In the genomic region with DNA sequence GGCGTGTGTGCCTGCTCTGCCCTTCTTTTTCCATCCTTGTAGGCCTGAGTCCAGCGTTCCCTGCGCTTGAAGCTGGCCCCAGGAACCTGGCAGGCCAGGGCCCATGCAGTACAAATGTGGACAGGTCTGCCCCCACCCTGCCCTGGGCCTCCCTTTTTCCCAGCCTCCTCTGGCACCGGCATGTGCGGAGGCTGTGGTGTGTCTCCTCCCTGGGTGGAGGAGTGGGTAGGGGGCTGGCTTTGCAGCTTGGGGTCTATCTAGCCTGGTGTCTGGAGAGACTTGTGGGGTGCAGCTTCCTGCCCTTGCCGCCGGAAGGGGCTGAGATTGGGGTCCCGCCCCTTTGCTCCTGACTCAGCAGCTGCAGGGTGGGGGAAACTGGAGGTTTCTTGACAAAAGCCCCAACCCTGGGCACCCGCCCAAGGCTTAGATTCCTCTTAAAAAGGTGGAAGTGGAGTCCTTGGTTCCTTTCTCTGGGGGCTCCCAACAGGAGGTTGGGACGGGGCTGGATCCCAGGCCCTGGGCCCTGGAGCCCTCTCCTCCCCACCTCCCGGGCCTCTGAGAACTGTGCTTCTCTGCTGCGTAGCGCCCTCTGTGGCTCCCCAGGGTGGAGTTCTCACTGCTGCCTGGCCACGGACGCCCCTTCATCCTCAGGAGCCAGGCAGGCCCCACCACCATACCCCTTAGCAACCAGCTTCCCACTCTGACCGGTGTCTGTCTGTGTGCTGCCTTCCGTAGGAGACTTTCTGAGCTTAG, we compare ENCODE assay signal across 7 cellular contexts. TPM values are rescaled to one million over a fixed set of nuclear protein-coding genes. Genes with fewer than 3 reads are reported as not detected.
DNase-seq lines count a peak whose midpoint lies in the region; ATAC-seq and TF ChIP-seq lines count a peak whose summit lies in the region.

No MANE protein-coding gene starts in this region.

- peaks cover 16% of the 10 kb centered on the region for H3K4me1 Mint-ChIP-seq in activated T-cell treated with anti-CD3 and anti-CD28 coated beads, Interleukin-2, amount 50 U/mL, for 24 hours (ENCODE audit: low read depth)
- peaks cover 19% of the 10 kb centered on the region for H3K4me1 Mint-ChIP-seq in stimulated activated naive CD8-positive, alpha-beta T cell treated with anti-CD3 and anti-CD28 coated beads, Interleukin-15, Interleukin-2, amounts not matched to agents 100 ng/mL and 50 ng/mL, for 24 hours (ENCODE audit: low read depth)

- ATAC-seq in left ventricle myocardium superior (peak; percentile 6), GM21447 (IDR thresholded peaks at IDR 0.05; ENCODE audit: unreplicated experiment) (no peak)

- H3K4me3 ChIP-seq in Jurkat, Clone E6-1 (ENCODE audit: low read length) = no peak overlapping the region
- H3K4me3 ChIP-seq in foreskin fibroblast (ENCODE audit: low read depth in 1 of 2, low read length in 2 of 2) = no peak overlapping the region

- no peaks in the 10 kb centered on the region for H3K9me3 Mint-ChIP-seq in activated T-cell treated with anti-CD3 and anti-CD28 coated beads, Interleukin-2, amount 50 U/mL, for 24 hours
- no peaks in the 10 kb centered on the region for H3K9me3 Mint-ChIP-seq in stimulated activated naive CD8-positive, alpha-beta T cell treated with anti-CD3 and anti-CD28 coated beads, Interleukin-15, Interleukin-2, amounts not matched to agents 100 ng/mL and 50 ng/mL, for 24 hours

- peak; percentile 11 for DNase-seq in Jurkat, Clone E6-1 (ENCODE audit: low read depth, low spot score)
- peak; percentile 61 for DNase-seq in activated T-cell treated with anti-CD3 and anti-CD28 coated beads, Interleukin-2, amount 50 U/mL, for 24 hours
- DNase-seq in left ventricle myocardium superior (peak; percentile 79), NOMO-1 treated with dmso at 0.1 percent for 144 hours (lab: John Stamatoyannopoulos, UW; ENCODE audit: unreplicated experiment) (no peak), foreskin fibroblast (no peak)

- no peak overlapping the region for H3K4me3 Mint-ChIP-seq in activated T-cell treated with anti-CD3 and anti-CD28 coated beads, Interleukin-2, amount 50 U/mL, for 24 hours
- H3K4me3 Mint-ChIP-seq in stimulated activated naive CD8-positive, alpha-beta T cell treated with anti-CD3 and anti-CD28 coated beads, Interleukin-15, Interleukin-2, amounts not matched to agents 100 ng/mL and 50 ng/mL, for 24 hours = no peak overlapping the region

- intact Hi-C loops in left ventricle myocardium superior (cut with micrococcal nuclease) = no loop called here

- no peaks in the 10 kb centered on the region for H3K27me3 Mint-ChIP-seq in activated T-cell treated with anti-CD3 and anti-CD28 coated beads, Interleukin-2, amount 50 U/mL, for 24 hours
- H3K27me3 Mint-ChIP-seq in stimulated activated naive CD8-positive, alpha-beta T cell treated with anti-CD3 and anti-CD28 coated beads, Interleukin-15, Interleukin-2, amounts not matched to agents 100 ng/mL and 50 ng/mL, for 24 hours = no peaks in the 10 kb centered on the region

- peak overlapping the region; percentile 59 for H3K27ac Mint-ChIP-seq in activated T-cell treated with anti-CD3 and anti-CD28 coated beads, Interleukin-2, amount 50 U/mL, for 24 hours
- H3K27ac Mint-ChIP-seq in stimulated activated naive CD8-positive, alpha-beta T cell treated with anti-CD3 and anti-CD28 coated beads, Interleukin-15, Interleukin-2, amounts not matched to agents 100 ng/mL and 50 ng/mL, for 24 hours = peak overlapping the region; percentile 36

- H3K36me3 Mint-ChIP-seq in activated T-cell treated with anti-CD3 and anti-CD28 coated beads, Interleukin-2, amount 50 U/mL, for 24 hours (ENCODE audit: low read depth) = no peaks in the 10 kb centered on the region
- H3K36me3 Mint-ChIP-seq in stimulated activated naive CD8-positive, alpha-beta T cell treated with anti-CD3 and anti-CD28 coated beads, Interleukin-15, Interleukin-2, amounts not matched to agents 100 ng/mL and 50 ng/mL, for 24 hours (ENCODE audit: low read depth) = no peaks in the 10 kb centered on the region

- no peak for TF ChIP-seq CTCF in foreskin fibroblast (IDR thresholded peaks at IDR 0.05; ENCODE audit: low read depth, low read length)

RNA-seq across cellular contexts. Expression of gene RXRA, which starts 18.0 kb away (rescaled TPM):
- 25.4 TPM for polyA plus RNA-seq in Jurkat, Clone E6-1 (2012; ENCODE audit: insufficient read depth, insufficient read length)
- total RNA-seq in left ventricle myocardium superior = 90.8 TPM

Comparison
In these comparisons a context has a peak if more than half of its experiments do, and no peak if none do; other contexts are left out.
1. DNase-seq: peak in Jurkat, Clone E6-1 (single experiment), activated T-cell treated with anti-CD3 and anti-CD28 coated beads, Interleukin-2, amount 50 U/mL, for 24 hours (single experiment) and left ventricle myocardium superior (single experiment); none in NOMO-1 treated with dmso at 0.1 percent for 144 hours (single experiment) and foreskin fibroblast (0 of 2).